9 cellular contexts compared by ENCODE assay signal in the genomic region with DNA sequence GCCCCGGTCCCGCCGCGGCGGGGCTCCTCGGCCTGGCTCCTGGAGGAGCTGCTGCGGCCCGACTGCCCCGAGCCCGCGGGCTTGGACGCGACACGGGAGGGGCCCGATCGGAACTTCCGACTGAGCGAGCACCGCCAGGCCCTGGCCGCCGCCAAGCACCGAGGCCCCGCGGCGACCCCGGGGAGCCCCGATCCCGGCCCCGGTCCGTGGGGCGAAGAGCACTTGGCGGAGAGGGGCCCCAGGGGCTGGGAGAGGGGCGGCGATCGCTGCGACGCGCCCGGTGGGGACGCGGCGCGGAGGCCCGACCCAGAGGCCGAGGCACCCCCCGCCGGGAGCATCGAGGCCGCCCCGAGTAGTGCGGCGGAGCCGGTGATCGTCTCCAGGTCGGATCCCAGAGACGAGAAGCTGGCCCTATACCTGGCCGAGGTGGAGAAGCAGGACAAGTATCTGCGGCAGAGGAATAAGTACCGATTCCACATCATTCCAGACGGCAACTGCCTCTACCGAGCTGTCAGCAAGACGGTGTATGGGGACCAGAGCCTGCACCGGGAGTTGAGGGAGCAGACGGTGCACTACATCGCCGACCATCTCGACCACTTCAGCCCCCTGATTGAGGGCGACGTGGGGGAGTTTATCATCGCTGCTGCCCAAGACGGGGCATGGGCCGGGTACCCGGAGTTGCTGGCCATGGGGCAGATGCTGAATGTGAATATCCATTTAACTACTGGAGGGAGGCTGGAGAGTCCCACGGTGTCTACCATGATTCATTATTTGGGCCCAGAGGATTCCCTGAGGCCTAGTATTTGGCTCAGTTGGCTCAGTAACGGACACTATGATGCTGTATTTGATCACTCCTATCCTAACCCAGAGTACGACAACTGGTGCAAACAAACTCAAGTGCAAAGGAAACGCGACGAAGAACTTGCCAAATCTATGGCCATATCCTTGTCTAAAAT. TPM values are rescaled to one million over a fixed set of nuclear protein-coding genes. Genes with fewer than 3 reads are reported as not detected.
DNase-seq lines count a peak whose midpoint lies in the region; ATAC-seq, FAIRE-seq and TF ChIP-seq lines count a peak whose summit lies in the region.
"Had no signal": no experiment of that assay in that cellular context is flagged by ENCODE, and none has a peak within 500 bp of the region (broad histone marks: within the 10 kb centered on the region; RNA-seq: fewer than 3 reads in every experiment).

No MANE protein-coding gene starts in this region.

- peak overlapping the region; percentile 8; the same call in 1 of the 2 replicates for H3K56ac ChIP-seq in IMR-90 (ENCODE audit: extremely low read depth, insufficient read depth, low read length)

- peaks cover 25% of the 10 kb centered on the region for H3K36me3 Mint-ChIP-seq in activated CD8-positive, alpha-beta T cell treated with anti-CD3 and anti-CD28 coated beads, Interleukin-2, amount 10 ng/mL, durations not matched to agents 7 days and 5 days (ENCODE audit: low read depth)

- H4K20me1 ChIP-seq in IMR-90 (ENCODE audit: insufficient read depth, low read length) (peaks cover 23% of the 10 kb centered on the region; the same call in 1 of the 2 replicates), endothelial cell of umbilical vein (replicated peaks; ENCODE audit: control insufficient read depth, extremely low read depth, insufficient read depth, low read length) (no peaks in the 10 kb centered on the region)

- H2AK9ac ChIP-seq in IMR-90 (replicated peaks; ENCODE audit: low read depth, low read length, poor library complexity): peak overlapping the region; percentile 71

- H3K4me3 ChIP-seq in IMR-90 (ENCODE audit: insufficient read depth, low read depth, low read length): peak overlapping the region; percentile 90
- H3K4me3 ChIP-seq in endothelial cell of umbilical vein (replicated peaks in 1 of 3; ENCODE audit: insufficient read depth in 1 of 3, low read depth in 1 of 3, low read length in 3 of 3): peak overlapping the region; percentile 1 to 82 (median 54)

- H3K36me3 ChIP-seq in IMR-90 (ENCODE audit: control insufficient read depth, insufficient read depth, low read length) (no peaks in the 10 kb centered on the region; the same call in 1 of the 2 replicates), endothelial cell of umbilical vein (ENCODE audit: control insufficient read depth in 2 of 2, extremely low read depth in 1 of 2, insufficient read depth in 2 of 2, low read length in 2 of 2) (peaks cover 0 to 2% of the 10 kb centered on the region in 2 experiments)

- no peak for TF ChIP-seq POLR2A in IMR-90 (IDR thresholded peaks at IDR 0.05; ENCODE audit: low read depth, low read length)
- no peak for TF ChIP-seq POLR2A in endothelial cell of umbilical vein (IDR thresholded peaks at IDR 0.05; ENCODE audit: low read depth, low read length)

- H3K4me1 ChIP-seq in IMR-90 (ENCODE audit: control insufficient read depth, insufficient read depth, low read length) (no peaks in the 10 kb centered on the region; the same call in 1 of the 2 replicates), endothelial cell of umbilical vein (ENCODE audit: control insufficient read depth, extremely low read depth, insufficient read depth, low read length) (peaks cover 4% of the 10 kb centered on the region)

- peaks cover 2% of the 10 kb centered on the region for H3K27me3 Mint-ChIP-seq in activated CD8-positive, alpha-beta T cell treated with anti-CD3 and anti-CD28 coated beads, Interleukin-2, amount 10 ng/mL, durations not matched to agents 7 days and 5 days (ENCODE audit: low read depth)
- H3K27me3 Mint-ChIP-seq in stimulated activated naive CD8-positive, alpha-beta T cell treated with anti-CD3 and anti-CD28 coated beads, Interleukin-15, amount 100 ng/mL, for 72 hours: no peaks in the 10 kb centered on the region

- TF ChIP-seq CTCF in IMR-90 (conservative IDR thresholded peaks at IDR 0.05; ENCODE audit: low read depth, low read length) (no peak), endothelial cell of umbilical vein (IDR thresholded peaks at IDR 0.05; ENCODE audit: extremely low read depth in 1 of 2, insufficient read depth in 1 of 2, low read depth in 1 of 2, low read length in 2 of 2) (no peak)

- peak overlapping the region; percentile 83 for H3K4me3 Mint-ChIP-seq in activated CD8-positive, alpha-beta T cell treated with anti-CD3 and anti-CD28 coated beads, Interleukin-2, amount 10 ng/mL, durations not matched to agents 7 days and 5 days
- H3K4me3 Mint-ChIP-seq in stimulated activated naive CD8-positive, alpha-beta T cell treated with anti-CD3 and anti-CD28 coated beads, Interleukin-15, amount 100 ng/mL, for 72 hours: peak overlapping the region; percentile 87 to 92

- no peak overlapping the region for H2BK120ac ChIP-seq in IMR-90 (ENCODE audit: low read depth, low read length)

- BruUV-seq in IMR-90 (replicated peaks; lab: Mats Ljungman, UMichigan) (no TSS peak), endothelial cell of umbilical vein (replicated peaks; lab: Mats Ljungman, UMichigan) (no TSS peak)

- no peak overlapping the region for H2BK20ac ChIP-seq in IMR-90 (ENCODE audit: low read depth, low read length)

- peak overlapping the region; percentile 99 for H2AFZ ChIP-seq in IMR-90 (replicated peaks; ENCODE audit: low read length, poor library complexity)
- peak overlapping the region; percentile 70 for H2AFZ ChIP-seq in endothelial cell of umbilical vein (ENCODE audit: low read depth, low read length)

- POLR2A ChIA-PET in IMR-90 (lab: Charles Lee; ENCODE audit: unreplicated experiment) (no interaction called here), endothelial cell of umbilical vein (lab: Charles Lee) (no interaction called here)
- POLR2A ChIA-PET in activated CD8-positive, alpha-beta T cell treated with anti-CD3 and anti-CD28 coated beads, Interleukin-2, amount 10 ng/mL, durations not matched to agents 7 days and 5 days (lab: Charles Lee): interaction anchor here (0.7 to 2.6 kb wide), 5 partner anchors 36 to 95 kb away, joined by 3 to 24 read pairs (median 4); partner anchors contain the start of gene C10orf67

- FAIRE-seq in endothelial cell of umbilical vein (lab: Jason Lieb, UNC): no peak
- FAIRE-seq: TTC549 had no signal

- in situ Hi-C loops in IMR-90 (cut with MboI; ENCODE audit: low sequenced_read_pairs): no loop called here

- H3K4me1 Mint-ChIP-seq in activated CD8-positive, alpha-beta T cell treated with anti-CD3 and anti-CD28 coated beads, Interleukin-2, amount 10 ng/mL, durations not matched to agents 7 days and 5 days (ENCODE audit: low read depth): peaks cover 40% of the 10 kb centered on the region
- H3K4me1 Mint-ChIP-seq in stimulated activated naive CD8-positive, alpha-beta T cell treated with anti-CD3 and anti-CD28 coated beads, Interleukin-15, amount 100 ng/mL, for 72 hours: peaks cover 40% of the 10 kb centered on the region

- H3K9ac ChIP-seq in IMR-90 (ENCODE audit: low read depth, low read length) (peak overlapping the region; percentile 88), endothelial cell of umbilical vein (replicated peaks; ENCODE audit: extremely low read depth, insufficient read depth, low read length) (peak overlapping the region; percentile 76)

- no peak for TF ChIP-seq RAD21 in IMR-90 (IDR thresholded peaks at IDR 0.05; ENCODE audit: low read length)

- peak; percentile 69 for DNase-seq in DMS53 (lab: John Stamatoyannopoulos, UW)
- peak; percentile 37 for DNase-seq in IMR-90
- DNase-seq in activated CD8-positive, alpha-beta T cell treated with anti-CD3 and anti-CD28 coated beads, Interleukin-2, amount 10 ng/mL, durations not matched to agents 7 days and 5 days: peak; percentile 34
- peak; percentile 32 for DNase-seq in endothelial cell of umbilical vein (ENCODE audit: low read depth, low spot score)
- DNase-seq in mucosa of gallbladder (ENCODE audit: low spot score): peak; percentile 19
- DNase-seq in stimulated activated naive CD8-positive, alpha-beta T cell treated with anti-CD3 and anti-CD28 coated beads, Interleukin-15, amount 100 ng/mL, for 72 hours: peak; percentile 45 to 53
- no peak for DNase-seq in inferior parietal cortex (ENCODE audit: extremely low spot score)

- peak overlapping the region; percentile 86 for H3K27ac Mint-ChIP-seq in activated CD8-positive, alpha-beta T cell treated with anti-CD3 and anti-CD28 coated beads, Interleukin-2, amount 10 ng/mL, durations not matched to agents 7 days and 5 days
- H3K27ac Mint-ChIP-seq in stimulated activated naive CD8-positive, alpha-beta T cell treated with anti-CD3 and anti-CD28 coated beads, Interleukin-15, amount 100 ng/mL, for 72 hours: peak overlapping the region; percentile 85 to 93

- peak overlapping the region; percentile 27 for H3K18ac ChIP-seq in IMR-90 (ENCODE audit: low read depth, low read length)

- no peaks in the 10 kb centered on the region for H3K79me2 ChIP-seq in endothelial cell of umbilical vein (ENCODE audit: control insufficient read depth, insufficient read depth, low read length)

- H3K23ac ChIP-seq in IMR-90 (ENCODE audit: low read depth, low read length): peak overlapping the region; percentile 65

- H3K4me2 ChIP-seq in IMR-90 (ENCODE audit: low read depth, low read length) (peak overlapping the region; percentile 88), endothelial cell of umbilical vein (ENCODE audit: insufficient read depth, low read length) (peak overlapping the region; percentile 67)

- H3K9me3 ChIP-seq in IMR-90 (ENCODE audit: control insufficient read depth, insufficient read depth, low read length) (no peaks in the 10 kb centered on the region), endothelial cell of umbilical vein (replicated peaks; ENCODE audit: control insufficient read depth, insufficient read depth, low read length) (no peaks in the 10 kb centered on the region)

- dilution Hi-C loops in IMR-90 (cut with HindIII; ENCODE audit: low sequenced_read_pairs, unreplicated experiment) (no loop called here), endothelial cell of umbilical vein (cut with MboI; ENCODE audit: extremely low pct_ligation_motif_present, low sequenced_read_pairs) (no loop called here)

- H2BK5ac ChIP-seq in IMR-90 (ENCODE audit: low read depth, low read length, poor library complexity, severe bottlenecking): peak overlapping the region; percentile 25

- no peak overlapping the region for H2BK15ac ChIP-seq in IMR-90 (ENCODE audit: low read depth, low read length)

- peak overlapping the region; percentile 69 for H3K14ac ChIP-seq in IMR-90 (replicated peaks; ENCODE audit: low read depth, low read length)

- H4K5ac ChIP-seq in IMR-90 (ENCODE audit: low read depth, low read length): 0 out of 2 replicates have a peak overlapping the region, but pooled peaks have one; percentile 25

- no peaks in the 10 kb centered on the region for H3K9me3 Mint-ChIP-seq in activated CD8-positive, alpha-beta T cell treated with anti-CD3 and anti-CD28 coated beads, Interleukin-2, amount 10 ng/mL, durations not matched to agents 7 days and 5 days (ENCODE audit: insufficient read depth)
- H3K9me3 Mint-ChIP-seq in stimulated activated naive CD8-positive, alpha-beta T cell treated with anti-CD3 and anti-CD28 coated beads, Interleukin-15, amount 100 ng/mL, for 72 hours: no peaks in the 10 kb centered on the region

- H3K27me3 ChIP-seq in IMR-90 (ENCODE audit: control insufficient read depth, insufficient read depth, low read length): no peaks in the 10 kb centered on the region
- no peaks in the 10 kb centered on the region for H3K27me3 ChIP-seq in endothelial cell of umbilical vein (ENCODE audit: control insufficient read depth in 2 of 2, insufficient read depth in 2 of 2, low read length in 2 of 2)

- 0% methylated on average over 4 of the region's 79 CpGs; no CpG with 5 or more reads in 1 of the 2 experiments for WGBS in IMR-90 (ENCODE audit: extremely low coverage in 2 of 2, insufficient read length in 1 of 2), 2 experiments

- H3K9me1 ChIP-seq in IMR-90 (ENCODE audit: insufficient read depth, low read length): peaks cover 5% of the 10 kb centered on the region
- no peaks in the 10 kb centered on the region for H3K9me1 ChIP-seq in endothelial cell of umbilical vein (replicated peaks; ENCODE audit: control insufficient read depth, extremely low read depth, insufficient read depth, low read length)

- peak overlapping the region; percentile 0; the same call in 1 of the 2 replicates for H2AK5ac ChIP-seq in IMR-90 (ENCODE audit: low read depth, low read length)

- peak; percentile 17 for ATAC-seq in GM21529 (IDR thresholded peaks at IDR 0.05; ENCODE audit: unreplicated experiment)
- no peak; the same call in 1 of the 2 replicates for ATAC-seq in IMR-90 (ENCODE audit: low read depth)
- peak; percentile 24 for ATAC-seq in activated CD8-positive, alpha-beta T cell treated with anti-CD3 and anti-CD28 coated beads, Interleukin-2, amount 10 ng/mL, durations not matched to agents 7 days and 5 days
- peak; percentile 31 for ATAC-seq in stimulated activated naive CD8-positive, alpha-beta T cell treated with anti-CD3 and anti-CD28 coated beads, Interleukin-15, amount 100 ng/mL, for 72 hours

- peak overlapping the region; percentile 48; the same call in 1 of the 2 replicates for H3K4ac ChIP-seq in IMR-90 (ENCODE audit: low read depth, low read length)

- peaks cover 12 to 32% of the 10 kb centered on the region in 2 experiments for H3K79me1 ChIP-seq in IMR-90 (ENCODE audit: low read depth in 1 of 2, low read length in 2 of 2)

- intact Hi-C loops in IMR-90 (cut with micrococcal nuclease): loop anchor here (2.0 kb wide), 1 partner anchor 95 kb away; the partner anchor contains the start of gene C10orf67
- intact Hi-C loops in endothelial cell of umbilical vein (cut with micrococcal nuclease): loop anchor here (1.0 to 2.0 kb wide), 2 partner anchors 8 to 345 kb away; partner anchors contain the start of gene MSRB2

- peak overlapping the region; percentile 17; the same call in 1 of the 2 replicates for H4K91ac ChIP-seq in IMR-90 (ENCODE audit: insufficient read depth, low read depth, low read length)

- H4K8ac ChIP-seq in IMR-90 (ENCODE audit: low read depth in 2 of 2, low read length in 2 of 2): peak overlapping the region in 1 of 2 experiments; percentile 52; a peak in 1 of 4 replicates

- H3K27ac ChIP-seq in IMR-90 (ENCODE audit: insufficient read depth, low read length): peak overlapping the region; percentile 72
- H3K27ac ChIP-seq in endothelial cell of umbilical vein (ENCODE audit: insufficient read depth, low read depth, low read length): no peak overlapping the region

- CTCF ChIA-PET in IMR-90 (lab: Yijun Ruan, JAX) (interaction anchor here (0.6 kb wide), 1 partner anchor 107 kb away, joined by 3 read pairs; no protein-coding TSS in a partner anchor), endothelial cell of umbilical vein (lab: Charles Lee) (no interaction called here)
- CTCF ChIA-PET in activated CD8-positive, alpha-beta T cell treated with anti-CD3 and anti-CD28 coated beads, Interleukin-2, amount 10 ng/mL, durations not matched to agents 7 days and 5 days (lab: Charles Lee): interaction anchor here (1.8 to 2.7 kb wide), 3 partner anchors 77 to 125 kb away, joined by 4 to 8 read pairs (median 8); no protein-coding TSS in a partner anchor

RNA-seq across cellular contexts. Expression of gene OTUD1, which starts 1.3 kb away (rescaled TPM):
- total RNA-seq in IMR-90 (2012; rRNA removed): 1.3 and 3.3 TPM in 2 replicates
- 1.4 and 2.0 TPM in 2 replicates for polyA plus RNA-seq in IMR-90 (2012; rRNA removed)
- polyA plus RNA-seq in IMR-90 (2012; cell fraction: cytosol; rRNA removed): 0.96 and 3.1 TPM in 2 replicates
- 3.0 and 5.0 TPM in 2 replicates for polyA plus RNA-seq in IMR-90 (2012; cell fraction: nucleus; rRNA removed; ENCODE audit: low replicate concordance)
- total RNA-seq in activated CD8-positive, alpha-beta T cell treated with anti-CD3 and anti-CD28 coated beads, Interleukin-2, amount 10 ng/mL, durations not matched to agents 7 days and 5 days: 1 to 10 TPM; 8.4 to 8.9 TPM
- 4.8 and 6.0 TPM in 2 replicates for total RNA-seq in endothelial cell of umbilical vein
- 1.3 and 2.2 TPM in 2 replicates for polyA plus RNA-seq in endothelial cell of umbilical vein
- polyA plus RNA-seq in endothelial cell of umbilical vein (2011; cell fraction: cytosol; rRNA removed): 1.7 and 1.8 TPM in 2 replicates
- polyA plus RNA-seq in endothelial cell of umbilical vein (2011; cell fraction: nucleus; rRNA removed): 2.3 and 2.6 TPM in 2 replicates
- 1.6 and 1.7 TPM in 2 replicates for polyA plus RNA-seq in endothelial cell of umbilical vein (2012)
- 3.2 and 3.9 TPM in 2 replicates for polyA minus RNA-seq in endothelial cell of umbilical vein
- 4.6 TPM for polyA minus RNA-seq in endothelial cell of umbilical vein (2011; cell fraction: cytosol; rRNA and poly(A)+ RNA removed)
- polyA minus RNA-seq in endothelial cell of umbilical vein (2011; cell fraction: nucleus; rRNA and poly(A)+ RNA removed): 4.7 and 6.4 TPM in 2 replicates
- total RNA-seq in mucosa of gallbladder: 24.1 TPM
